Comparison of ENCODE assay signal across 19 cellular contexts in the genomic region with DNA sequence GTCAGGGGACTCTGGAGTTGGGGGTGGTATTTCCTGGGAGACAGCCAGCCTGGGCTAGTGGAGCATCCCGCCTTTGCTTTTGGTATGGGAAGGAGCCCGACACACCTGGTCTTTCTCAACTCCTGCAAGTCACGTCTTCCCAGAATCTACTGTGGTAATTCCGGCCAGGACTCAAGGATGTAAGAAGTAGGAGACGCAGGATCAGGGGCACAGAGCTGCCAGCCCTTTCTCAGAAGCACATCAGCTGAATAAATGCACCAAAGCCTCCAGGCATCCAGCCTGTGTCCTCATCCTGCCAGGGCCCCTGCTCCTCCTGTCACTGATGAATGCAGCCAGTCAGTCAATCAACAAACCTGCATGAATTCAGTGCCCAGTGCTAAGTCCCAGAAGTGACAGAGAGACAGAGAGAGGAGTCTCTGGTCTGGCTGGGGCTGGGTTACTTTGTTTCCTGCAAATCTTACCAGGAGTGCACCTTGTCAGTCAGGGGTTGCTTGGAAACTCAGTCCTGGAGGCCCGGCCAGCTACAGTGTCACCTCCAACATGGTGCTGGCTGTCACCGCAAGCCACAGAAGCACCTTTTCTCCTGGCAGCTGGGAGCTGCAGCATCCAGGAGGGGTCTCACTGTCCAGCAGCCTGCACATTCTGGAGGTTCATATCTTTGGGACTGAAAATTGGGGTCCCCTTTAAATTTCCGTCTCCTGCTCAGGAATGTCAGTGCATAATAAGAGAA.
"Had no signal": no experiment of that assay in that cellular context is flagged by ENCODE, and none has a peak within 500 bp of the region (broad histone marks: within the 10 kb centered on the region; RNA-seq: fewer than 3 reads in every experiment).

No MANE protein-coding gene starts in this region.

- H3K27ac ChIP-seq: cardiac muscle cell, ovary, right lobe of liver had no signal

- H3K36me3 ChIP-seq: cardiac muscle cell, ovary, right lobe of liver, transverse colon had no signal

- H3K4me3 ChIP-seq: cardiac muscle cell, ovary, right lobe of liver, transverse colon had no signal

- H3K27me3 ChIP-seq: ovary, right lobe of liver, transverse colon had no signal

- DNase-seq: activated CD4-positive, alpha-beta T cell treated with anti-CD3 and anti-CD28 coated beads for 4 hours; activated CD4-positive, alpha-beta T cell treated with anti-CD3 and anti-CD28 coated beads, Interleukin-2, amount 50 U/mL, for 48 hours; activated naive CD4-positive, alpha-beta T cell treated with anti-CD3 and anti-CD28 coated beads, Interleukin-2, amount 10 ng/mL, durations not matched to agents 7 days and 5 days; dermis blood vessel endothelial cell; effector CD8-positive, alpha-beta T cell; foreskin melanocyte; hypothalamus; natural killer cell; ovary; small intestine; stimulated activated CD4-positive, alpha-beta T cell treated with anti-CD3 and anti-CD28 coated beads, Interleukin-15, amount 100 ng/mL, for 24 hours; stimulated activated CD8-positive, alpha-beta memory T cell treated with anti-CD3 and anti-CD28 coated beads, Interleukin-4, amount 100 ng/mL, for 48 hours; stimulated activated naive B cell treated with anti-CD40 and anti-IgM and Interleukin-4, amounts not matched to agents 10 μg/mL and 1 μg/mL and 100 μg/mL, for 72 hours; T1000; transverse colon had no signal

- H3K9me3 ChIP-seq: ovary, right lobe of liver, transverse colon had no signal

- ATAC-seq: esophagus mucosa; natural killer cell; right lobe of liver; stimulated activated naive B cell treated with anti-CD40 and anti-IgM and Interleukin-4, amounts not matched to agents 10 μg/mL and 1 μg/mL and 100 μg/mL, for 72 hours; WTC11 had no signal
